ENCODE assay signal across 12 cellular contexts in the genomic region with DNA sequence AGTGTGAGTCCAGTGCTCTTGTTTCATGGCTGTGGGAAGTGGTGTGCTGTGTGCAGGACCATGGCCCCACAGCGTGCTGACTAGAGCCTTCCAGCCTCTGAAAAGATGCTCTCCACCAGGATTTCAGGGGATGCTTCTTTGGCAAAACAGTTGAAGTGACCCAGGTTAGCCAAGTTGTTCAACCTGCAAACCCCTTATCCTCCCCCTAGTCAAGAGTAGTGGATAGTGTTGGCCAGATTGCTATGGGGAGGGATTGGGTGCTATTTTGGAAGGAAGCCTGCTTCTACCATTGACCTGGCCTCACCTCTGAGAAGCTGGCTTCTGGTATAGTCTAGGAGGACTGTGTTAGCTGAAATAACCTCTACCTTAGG. TPM values are rescaled to one million over a fixed set of nuclear protein-coding genes. Genes with fewer than 3 reads are reported as not detected.
DNase-seq lines count a peak whose midpoint lies in the region; TF ChIP-seq lines count a peak whose summit lies in the region.
"Had no signal": no experiment of that assay in that cellular context is flagged by ENCODE, and none has a peak within 500 bp of the region (broad histone marks: within the 10 kb centered on the region; RNA-seq: fewer than 3 reads in every experiment).

No MANE protein-coding gene starts in this region.

- CTCF ChIA-PET in Caco-2 (lab: Charles Lee): no interaction called here

- 98 to 100% (median 100%) methylated on average over 1 of the region's 1 CpG for WGBS in spleen, 5 donors

- H2AFZ ChIP-seq in fibroblast of lung (ENCODE audit: low read length): no peak overlapping the region

- H3K27me3 ChIP-seq in Caco-2 (replicated peaks; ENCODE audit: control insufficient read depth, insufficient read depth, low read length): no peaks in the 10 kb centered on the region
- no peaks in the 10 kb centered on the region for H3K27me3 ChIP-seq in fibroblast of lung (ENCODE audit: control insufficient read depth, insufficient read depth, low read length)
- no peaks in the 10 kb centered on the region for H3K27me3 ChIP-seq in skeletal muscle tissue (ENCODE audit: control insufficient read depth in 3 of 3, insufficient read depth in 3 of 3, low read length in 3 of 3)
- peaks cover 0 to 22% (median 0%) of the 10 kb centered on the region in 7 donors for H3K27me3 ChIP-seq in spleen (replicated peaks in 1 of 7)

- no peak for TF ChIP-seq CTCF in Caco-2 (IDR thresholded peaks at IDR 0.05; ENCODE audit: insufficient read depth in 1 of 2, low read depth in 1 of 2, low read length in 1 of 2, severe bottlenecking in 1 of 2, unreplicated experiment in 1 of 2)
- TF ChIP-seq CTCF in WI38 (IDR thresholded peaks at IDR 0.05; ENCODE audit: low read depth, low read length): no peak
- TF ChIP-seq CTCF in fibroblast of lung (conservative IDR thresholded peaks at IDR 0.05 in 1 of 2, IDR thresholded peaks at IDR 0.05 in 1 of 2; ENCODE audit: low read depth in 1 of 2, low read length in 2 of 2): no peak
- TF ChIP-seq CTCF in spleen (IDR thresholded peaks at IDR 0.05 in 8 of 11, conservative IDR thresholded peaks at IDR 0.05 in 3 of 11): no peak

- intact Hi-C loops in Caco-2 (cut with micrococcal nuclease; ENCODE audit: unreplicated experiment) (loop anchor here (5.0 kb wide), 1 partner anchor 170 kb away; no protein-coding TSS in a partner anchor), spleen (cut with DNase I; ENCODE audit: low total_unique reads) (no loop called here)

- H3K4me2 ChIP-seq in fibroblast of lung (ENCODE audit: extremely low read depth, insufficient read depth, low read length): peak overlapping the region; percentile 77

- DNase-seq in Caco-2 (no peak), fibroblast of lung (ENCODE audit: low read depth in 2 of 2) (no peak), AG08395 (ENCODE audit: low spot score) (no peak), Kasumi-1 (lab: John Stamatoyannopoulos, UW) (no peak), AG20443 (ENCODE audit: low spot score) (no peak), spleen (no peak)
- DNase-seq: activated naive CD4-positive, alpha-beta T cell treated with Interleukin-2 at 50 U/mL for 16 hours; foreskin melanocyte; NCI-H1105 had no signal

- no peaks in the 10 kb centered on the region for H3K9me3 ChIP-seq in Caco-2
- no peaks in the 10 kb centered on the region for H3K9me3 ChIP-seq in fibroblast of lung (ENCODE audit: control insufficient read depth, insufficient read depth, low read depth, low read length)
- no peaks in the 10 kb centered on the region for H3K9me3 ChIP-seq in skeletal muscle tissue (ENCODE audit: control insufficient read depth in 3 of 3, low read length in 3 of 3)
- H3K9me3 ChIP-seq in spleen: no peaks in the 10 kb centered on the region

- H3K36me3 ChIP-seq in Caco-2 (ENCODE audit: control insufficient read depth, insufficient read depth, low read length): peaks cover 2% of the 10 kb centered on the region
- H3K36me3 ChIP-seq in fibroblast of lung (ENCODE audit: control insufficient read depth, insufficient read depth, low read length): peaks cover 2% of the 10 kb centered on the region
- H3K36me3 ChIP-seq in skeletal muscle tissue (ENCODE audit: control insufficient read depth in 3 of 3, insufficient read depth in 3 of 3, low read length in 3 of 3): no peaks in the 10 kb centered on the region
- H3K36me3 ChIP-seq in spleen: no peaks in the 10 kb centered on the region

- peak overlapping the region; percentile 83 for H3K4me3 Mint-ChIP-seq in Caco-2 (ENCODE audit: unreplicated experiment)

- no peaks in the 10 kb centered on the region for H3K9me3 Mint-ChIP-seq in Caco-2 (ENCODE audit: unreplicated experiment)
- H3K9me3 Mint-ChIP-seq: nephron had no signal

- peaks cover 49% of the 10 kb centered on the region for H3K4me1 Mint-ChIP-seq in Caco-2 (ENCODE audit: low read depth, unreplicated experiment)

- H4K20me1 ChIP-seq in fibroblast of lung (ENCODE audit: control insufficient read depth, extremely low read depth, insufficient read depth, low read length): no peaks in the 10 kb centered on the region

- H3K4me3 ChIP-seq in Caco-2 (ENCODE audit: low read depth, low read length) (peak overlapping the region; percentile 61), WI38 (ENCODE audit: low read depth, low read length) (peak overlapping the region; percentile 85), fibroblast of lung (replicated peaks in 1 of 4; ENCODE audit: control extremely low read depth in 1 of 4, insufficient read depth in 1 of 4, low read depth in 3 of 4, low read length in 4 of 4) (peak overlapping the region; percentile 83 to 90 (median 88)), skeletal muscle tissue (ENCODE audit: low read length in 3 of 3) (peak overlapping the region in 2 of 3 donors; percentile 8 to 10), spleen (peak overlapping the region in 3 of 8 donors; percentile 81 to 90 (median 90))

- peaks cover 50% of the 10 kb centered on the region for H3K4me1 ChIP-seq in Caco-2
- peaks cover 21% of the 10 kb centered on the region for H3K4me1 ChIP-seq in fibroblast of lung (ENCODE audit: control insufficient read depth, extremely low read depth, insufficient read depth, low read length)
- H3K4me1 ChIP-seq in skeletal muscle tissue (ENCODE audit: control insufficient read depth in 3 of 3, insufficient read depth in 3 of 3, low read length in 3 of 3): peaks cover 15 to 32% (median 21%) of the 10 kb centered on the region in 3 donors
- peaks cover 3 to 28% (median 21%) of the 10 kb centered on the region in 6 donors for H3K4me1 ChIP-seq in spleen

- H3K27me3 Mint-ChIP-seq in Caco-2 (ENCODE audit: insufficient read depth, unreplicated experiment): no peaks in the 10 kb centered on the region

- H3K27ac ChIP-seq in fibroblast of lung (ENCODE audit: insufficient read depth, low read length) (peak overlapping the region; percentile 91), skeletal muscle tissue (ENCODE audit: low read depth, low read length) (no peak overlapping the region), spleen (no peak overlapping the region)

- H3K9ac ChIP-seq in fibroblast of lung (ENCODE audit: insufficient read depth, low read length) (peak overlapping the region; percentile 91), skeletal muscle tissue (ENCODE audit: low read depth in 1 of 3, low read length in 3 of 3) (peak overlapping the region in 1 of 3 donors; percentile 25)

- POLR2A ChIA-PET in Caco-2 (lab: Charles Lee): no interaction called here

- H3K27ac Mint-ChIP-seq in Caco-2 (ENCODE audit: unreplicated experiment): peak overlapping the region; percentile 83
- H3K27ac Mint-ChIP-seq: nephron had no signal

- peaks cover 35% of the 10 kb centered on the region for H3K36me3 Mint-ChIP-seq in Caco-2 (ENCODE audit: insufficient read depth, unreplicated experiment)

- no peak for TF ChIP-seq POLR2A in spleen (IDR thresholded peaks at IDR 0.05)

- H3K79me2 ChIP-seq in fibroblast of lung (ENCODE audit: control insufficient read depth, insufficient read depth, low read length): peaks cover 63% of the 10 kb centered on the region

- BruUV-seq in Caco-2 (replicated peaks; lab: Mats Ljungman, UMichigan): no TSS peak

RNA-seq across cellular contexts. Expression of gene MICAL2, which starts 1.7 kb away (rescaled TPM):
- total RNA-seq in Caco-2 (2022) (247 and 272 TPM in 2 replicates), fibroblast of lung (88.6 and 275 TPM in 2 replicates), skeletal muscle tissue (35.5 TPM), spleen (10 to 100 TPM; 18.6 to 50.8 (median 36.4) TPM)
- polyA plus RNA-seq in fibroblast of lung (78.5 and 120 TPM in 2 replicates), spleen (1 to 10 TPM; 1.9 to 4.6 (median 2.2) TPM)
- polyA plus RNA-seq in fibroblast of lung (2012): 125 and 167 TPM in 2 replicates
- 234 and 390 TPM in 2 replicates for polyA minus RNA-seq in fibroblast of lung (ENCODE audit: low replicate concordance)
